ENCODE assay signal across 3 cellular contexts in the genomic region with DNA sequence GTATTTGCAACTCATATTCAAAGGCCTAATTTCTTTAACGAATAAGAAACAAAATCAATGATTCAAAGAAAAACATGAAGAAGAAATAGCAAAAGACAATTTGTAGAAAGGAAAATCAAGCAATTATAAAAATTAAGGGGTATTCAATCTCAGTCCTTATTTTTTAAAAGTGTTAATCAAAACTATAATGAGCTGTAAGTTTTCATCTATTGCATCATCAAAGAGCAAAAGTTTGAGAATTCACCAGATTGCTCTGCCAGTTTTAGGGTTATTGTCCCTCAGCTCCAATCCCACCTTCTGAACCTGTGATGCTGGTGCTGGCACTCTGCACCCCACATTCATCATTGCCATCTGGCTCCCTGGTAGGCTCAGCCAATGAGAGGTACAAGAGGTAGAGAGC. TPM values are rescaled to one million over a fixed set of nuclear protein-coding genes. Genes with fewer than 3 reads are reported as not detected.
"Had no signal": no experiment of that assay in that cellular context is flagged by ENCODE, and none has a peak within 500 bp of the region (broad histone marks: within the 10 kb centered on the region; RNA-seq: fewer than 3 reads in every experiment).

No MANE protein-coding gene starts in this region.

RNA-seq across cellular contexts. Expression of a gene that starts 42.0 kb away (rescaled TPM):
- total RNA-seq: HT-29, HT1080 had no signal
- polyA plus RNA-seq: IgD-negative memory B cell had no signal
